In genomic region chr12:78240827-78241226, GRCh38 we compare ENCODE assay signal across 19 cellular contexts.
"Had no signal": no experiment of that assay in that cellular context is flagged by ENCODE, and none has a peak within 500 bp of the region (broad histone marks: within the 10 kb centered on the region; RNA-seq: fewer than 3 reads in every experiment).

No MANE protein-coding gene starts in this region.

- H3K27ac ChIP-seq: adrenal gland, ovary, psoas muscle, thyroid gland, uterus, WERI-Rb-1 had no signal

- H3K4me3 ChIP-seq: adrenal gland, mucosa of descending colon, ovary, psoas muscle, thyroid gland, uterus had no signal

- H3K27ac Mint-ChIP-seq: activated naive CD4-positive, alpha-beta T cell treated with anti-CD3 and anti-CD28 coated beads, Interleukin-2, amount 50 U/mL, for 72 hours; naive B cell had no signal

- ATAC-seq: activated naive CD4-positive, alpha-beta T cell treated with anti-CD3 and anti-CD28 coated beads, Interleukin-2, amount 50 U/mL, for 72 hours; mucosa of descending colon; psoas muscle; right cardiac atrium had no signal

- H3K9me3 ChIP-seq: adrenal gland, mucosa of descending colon, ovary, psoas muscle, thyroid gland, uterus had no signal

- H3K4me3 Mint-ChIP-seq: naive B cell, neural crest cell had no signal

- H3K36me3 ChIP-seq: adrenal gland, ovary, thyroid gland, uterus, WERI-Rb-1 had no signal

- DNase-seq: activated CD4-positive, alpha-beta T cell treated with anti-CD3 and anti-CD28 coated beads for 1 hour; activated CD4-positive, alpha-beta T cell treated with anti-CD3 and anti-CD28 coated beads, Interleukin-2, amount 50 U/mL, for 4 hours; activated gamma-delta T cell treated with Interleukin-2 at 50 U/mL for 16 hours; adrenal gland; dermis blood vessel endothelial cell; effector memory CD4-positive, alpha-beta T cell; mesenchymal stem cell; mucosa of descending colon; naive B cell; ovary; psoas muscle; right cardiac atrium; stimulated activated CD4-positive, alpha-beta T cell treated with anti-CD3 and anti-CD28 coated beads, Interleukin-2, amount 100 ng/mL, for 24 hours; stimulated activated naive CD4-positive, alpha-beta T cell treated with Interleukin-2 at 50 U/mL for 16 hours; uterus; WERI-Rb-1 had no signal

- H3K4me1 Mint-ChIP-seq: naive B cell, neural crest cell had no signal

- H3K4me1 ChIP-seq: adrenal gland, psoas muscle, thyroid gland, uterus had no signal

- H3K27me3 ChIP-seq: adrenal gland, ovary, thyroid gland, uterus had no signal

- H3K36me3 Mint-ChIP-seq: activated naive CD4-positive, alpha-beta T cell treated with anti-CD3 and anti-CD28 coated beads, Interleukin-2, amount 50 U/mL, for 72 hours; naive B cell had no signal

- H3K27me3 Mint-ChIP-seq: naive B cell had no signal
